ENCODE assay signal across 26 cellular contexts in the genomic region with DNA sequence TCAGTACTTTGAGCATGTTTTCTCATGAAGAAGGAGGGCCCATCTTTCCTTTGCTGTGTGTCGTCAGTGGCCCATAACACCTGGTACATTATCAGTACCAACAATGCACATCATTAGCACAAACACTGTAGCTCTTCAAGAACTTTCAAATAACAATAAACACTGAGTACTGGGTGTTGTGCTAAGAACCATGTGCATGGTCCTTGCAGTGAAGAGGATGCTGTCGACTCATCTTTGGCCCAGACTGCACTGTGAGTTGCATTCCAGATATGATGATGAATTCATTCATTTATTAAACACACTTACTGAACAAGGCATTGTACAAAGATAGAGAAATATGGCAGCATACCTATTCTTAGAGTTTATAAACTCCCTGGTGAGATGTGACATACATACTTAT.
DNase-seq lines count a peak whose midpoint lies in the region; ATAC-seq and TF ChIP-seq lines count a peak whose summit lies in the region.
"Had no signal": no experiment of that assay in that cellular context is flagged by ENCODE, and none has a peak within 500 bp of the region (broad histone marks: within the 10 kb centered on the region; RNA-seq: fewer than 3 reads in every experiment).

No MANE protein-coding gene starts in this region.

- H3K79me2 ChIP-seq in OCI-LY3 (ENCODE audit: low read length) = no peaks in the 10 kb centered on the region

- H3K4me1 ChIP-seq in OCI-LY3 (ENCODE audit: low read length) = peaks cover 89% of the 10 kb centered on the region

- peak overlapping the region; percentile 82; the same call in 1 of the 2 replicates for H3K27ac ChIP-seq in OCI-LY3 (ENCODE audit: low read length)
- no peak overlapping the region for H3K27ac ChIP-seq in WERI-Rb-1
- H3K27ac ChIP-seq: 22Rv1, BLaER1, HL-60 had no signal

- no peak for ATAC-seq in HG02852 (IDR thresholded peaks at IDR 0.05; ENCODE audit: unreplicated experiment)
- ATAC-seq: HCT116, HepG2 had no signal

- H3K27me3 ChIP-seq in OCI-LY3 (ENCODE audit: low read depth, low read length) = no peaks in the 10 kb centered on the region
- peaks cover 46% of the 10 kb centered on the region for H3K27me3 ChIP-seq in WERI-Rb-1 (ENCODE audit: insufficient read depth, low read depth, severe bottlenecking)
- H3K27me3 ChIP-seq: BLaER1 had no signal

- H4K20me1 ChIP-seq in OCI-LY3 (ENCODE audit: insufficient read depth, low read length) = no peaks in the 10 kb centered on the region
- H4K20me1 ChIP-seq: BLaER1 had no signal

- DNase-seq in AG08395 (ENCODE audit: low spot score) (peak; percentile 31), GM03348 (ENCODE audit: low spot score) (peak; percentile 21), hepatic stellate cell (ENCODE audit: low spot score) (peak; percentile 14), cerebellar nuclear complex (lab: John Stamatoyannopoulos, UW) (no peak), WERI-Rb-1 (no peak), 8988T (no peak)
- DNase-seq: CD4-positive, alpha-beta T cell; COR-L47; DMS79; GOT3; KBM-7; NCI-H1092 treated with DMSO at 0.1 percent for 48 hours; NCI-H146; NCI-H2029 treated with DMSO at 0.1 percent for 48 hours; NCI-H2171; NCI-H345; NCI-H524; NCI-H82; Right ventricle myocardium superior had no signal

- no peak overlapping the region for H2AFZ ChIP-seq in OCI-LY3 (ENCODE audit: low read depth, low read length)

- no peak for TF ChIP-seq CTCF in OCI-LY3 (IDR thresholded peaks at IDR 0.05; ENCODE audit: low read depth, low read length)
- TF ChIP-seq CTCF in WERI-Rb-1 (IDR thresholded peaks at IDR 0.05; ENCODE audit: low read depth, low read length) = no peak

- H3K36me3 ChIP-seq in OCI-LY3 (replicated peaks; ENCODE audit: low read depth, low read length) (peaks cover 12% of the 10 kb centered on the region), WERI-Rb-1 (no peaks in the 10 kb centered on the region)
- H3K36me3 ChIP-seq: BLaER1 had no signal

- H3K4me3 ChIP-seq in OCI-LY3 (ENCODE audit: low read length) (no peak overlapping the region), WERI-Rb-1 (ENCODE audit: low read depth, low read length) (no peak overlapping the region)
- H3K4me3 ChIP-seq: BLaER1 had no signal

- no peak overlapping the region for H3K9ac ChIP-seq in OCI-LY3 (ENCODE audit: low read length)
- H3K9ac ChIP-seq: BLaER1 had no signal

- peaks cover 5% of the 10 kb centered on the region; the same call in 1 of the 2 replicates for H3K9me3 ChIP-seq in OCI-LY3 (ENCODE audit: insufficient read depth, low read length)
- no peaks in the 10 kb centered on the region for H3K9me3 ChIP-seq in WERI-Rb-1 (ENCODE audit: severe bottlenecking)

- no peak overlapping the region for H3K4me2 ChIP-seq in OCI-LY3 (ENCODE audit: low read length)
- H3K4me2 ChIP-seq: BLaER1 had no signal

Comparison
In these comparisons a context has a peak if more than half of its experiments do, and no peak if none do; other contexts are left out.
1. DNase-seq: peak in AG08395 (single experiment), GM03348 (single experiment) and hepatic stellate cell (single experiment); none in cerebellar nuclear complex (0 of 2), WERI-Rb-1 (single experiment) and 8988T (single experiment).